ENCODE assay signal across 1 cellular context in genomic region chr17:79822583-79823124, GRCh38.
TF ChIP-seq lines count a peak whose summit lies in the region.

No MANE protein-coding gene starts in this region.

TF ChIP-seq in HepG2, 621 proteins besides CTCF, POLR2A, EP300 and RAD21 (continued from another document and continues in another):
- no peak for TF ChIP-seq SP140L (CRISPR knock-in tag; IDR thresholded peaks at IDR 0.05; ENCODE audit: borderline replicate concordance)
- TF ChIP-seq KLF9 (CRISPR knock-in tag; IDR thresholded peaks at IDR 0.05; ENCODE audit: low read depth) = no peak
- no peak for TF ChIP-seq ZNF260 (CRISPR knock-in tag; IDR thresholded peaks at IDR 0.05; ENCODE audit: borderline replicate concordance, low read depth)
- TF ChIP-seq, protein P1, sequence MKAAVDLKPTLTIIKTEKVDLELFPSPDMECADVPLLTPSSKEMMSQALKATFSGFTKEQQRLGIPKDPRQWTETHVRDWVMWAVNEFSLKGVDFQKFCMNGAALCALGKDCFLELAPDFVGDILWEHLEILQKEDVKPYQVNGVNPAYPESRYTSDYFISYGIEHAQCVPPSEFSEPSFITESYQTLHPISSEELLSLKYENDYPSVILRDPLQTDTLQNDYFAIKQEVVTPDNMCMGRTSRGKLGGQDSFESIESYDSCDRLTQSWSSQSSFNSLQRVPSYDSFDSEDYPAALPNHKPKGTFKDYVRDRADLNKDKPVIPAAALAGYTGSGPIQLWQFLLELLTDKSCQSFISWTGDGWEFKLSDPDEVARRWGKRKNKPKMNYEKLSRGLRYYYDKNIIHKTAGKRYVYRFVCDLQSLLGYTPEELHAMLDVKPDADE (CRISPR knock-in tag; IDR thresholded peaks at IDR 0.05) = no peak
- TF ChIP-seq AKAP8 (CRISPR knock-in tag; IDR thresholded peaks at IDR 0.05) = no peak
- TF ChIP-seq CHCHD3 (CRISPR knock-in tag; IDR thresholded peaks at IDR 0.05) = no peak
- TF ChIP-seq, protein P2, sequence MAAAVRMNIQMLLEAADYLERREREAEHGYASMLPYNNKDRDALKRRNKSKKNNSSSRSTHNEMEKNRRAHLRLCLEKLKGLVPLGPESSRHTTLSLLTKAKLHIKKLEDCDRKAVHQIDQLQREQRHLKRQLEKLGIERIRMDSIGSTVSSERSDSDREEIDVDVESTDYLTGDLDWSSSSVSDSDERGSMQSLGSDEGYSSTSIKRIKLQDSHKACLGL (CRISPR knock-in tag; IDR thresholded peaks at IDR 0.05) = no peak
- no peak for TF ChIP-seq ZNF577 (CRISPR knock-in tag; IDR thresholded peaks at IDR 0.05; ENCODE audit: borderline replicate concordance, low read depth)
- no peak for TF ChIP-seq NFATC3 (CRISPR knock-in tag; IDR thresholded peaks at IDR 0.05)
- TF ChIP-seq ZMYM4 (CRISPR knock-in tag; IDR thresholded peaks at IDR 0.05) = peak; percentile 76
- TF ChIP-seq RERE (CRISPR knock-in tag; IDR thresholded peaks at IDR 0.05; ENCODE audit: low read depth) = peak; percentile 85
- TF ChIP-seq ZNF720 (CRISPR knock-in tag; IDR thresholded peaks at IDR 0.05) = no peak
- TF ChIP-seq ZNF274 (CRISPR knock-in tag; IDR thresholded peaks at IDR 0.05) = no peak
- no peak for TF ChIP-seq REL (CRISPR knock-in tag; conservative IDR thresholded peaks at IDR 0.05)
- TF ChIP-seq RFXAP (CRISPR knock-in tag; IDR thresholded peaks at IDR 0.05; ENCODE audit: borderline replicate concordance) = peak; percentile 80
- peak; percentile 98 for TF ChIP-seq GATAD2A (CRISPR knock-in tag; IDR thresholded peaks at IDR 0.05)
- peak; percentile 99 for TF ChIP-seq ZNF460 (CRISPR knock-in tag; IDR thresholded peaks at IDR 0.05; ENCODE audit: borderline replicate concordance)
- TF ChIP-seq ZIK1 (CRISPR knock-in tag; IDR thresholded peaks at IDR 0.05; ENCODE audit: borderline replicate concordance, low read depth) = 0 out of 2 replicates have a peak, but pooled peaks have one; percentile 32
- peak; percentile 80 for TF ChIP-seq ZNF230 (CRISPR knock-in tag; IDR thresholded peaks at IDR 0.05)
- no peak for TF ChIP-seq ZNF674 (CRISPR knock-in tag; IDR thresholded peaks at IDR 0.05; ENCODE audit: low read depth)
- TF ChIP-seq KDM2A (CRISPR knock-in tag; IDR thresholded peaks at IDR 0.05; ENCODE audit: borderline replicate concordance, low read depth) = peak; percentile 27; the same call in 1 of the 2 replicates
- TF ChIP-seq SIN3A (IDR thresholded peaks at IDR 0.05; ENCODE audit: borderline replicate concordance, low read depth, low read length) = no peak
- no peak for TF ChIP-seq PRPF4 (IDR thresholded peaks at IDR 0.05; ENCODE audit: low read depth, low read length, poor library complexity, severe bottlenecking)
- TF ChIP-seq ZNF232 (CRISPR knock-in tag; IDR thresholded peaks at IDR 0.05; ENCODE audit: borderline replicate concordance) = peak; percentile 88; the same call in 1 of the 2 replicates
- peak; percentile 78 for TF ChIP-seq HOXA5 (CRISPR knock-in tag; IDR thresholded peaks at IDR 0.05)
- TF ChIP-seq ZNF724P (CRISPR knock-in tag; IDR thresholded peaks at IDR 0.05; ENCODE audit: borderline replicate concordance) = no peak
- TF ChIP-seq NFE2 (CRISPR knock-in tag; IDR thresholded peaks at IDR 0.05) = no peak
- TF ChIP-seq ZFAT (CRISPR knock-in tag; conservative IDR thresholded peaks at IDR 0.05) = 0 out of 2 replicates have a peak, but pooled peaks have one; percentile 41
- TF ChIP-seq, protein P3, sequence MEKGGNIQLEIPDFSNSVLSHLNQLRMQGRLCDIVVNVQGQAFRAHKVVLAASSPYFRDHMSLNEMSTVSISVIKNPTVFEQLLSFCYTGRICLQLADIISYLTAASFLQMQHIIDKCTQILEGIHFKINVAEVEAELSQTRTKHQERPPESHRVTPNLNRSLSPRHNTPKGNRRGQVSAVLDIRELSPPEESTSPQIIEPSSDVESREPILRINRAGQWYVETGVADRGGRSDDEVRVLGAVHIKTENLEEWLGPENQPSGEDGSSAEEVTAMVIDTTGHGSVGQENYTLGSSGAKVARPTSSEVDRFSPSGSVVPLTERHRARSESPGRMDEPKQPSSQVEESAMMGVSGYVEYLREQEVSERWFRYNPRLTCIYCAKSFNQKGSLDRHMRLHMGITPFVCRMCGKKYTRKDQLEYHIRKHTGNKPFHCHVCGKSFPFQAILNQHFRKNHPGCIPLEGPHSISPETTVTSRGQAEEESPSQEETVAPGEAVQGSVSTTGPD (CRISPR knock-in tag; IDR thresholded peaks at IDR 0.05) = no peak
- peak; percentile 13; the same call in 1 of the 2 replicates for TF ChIP-seq SMARCC2 (IDR thresholded peaks at IDR 0.05)
- TF ChIP-seq, protein P4, sequence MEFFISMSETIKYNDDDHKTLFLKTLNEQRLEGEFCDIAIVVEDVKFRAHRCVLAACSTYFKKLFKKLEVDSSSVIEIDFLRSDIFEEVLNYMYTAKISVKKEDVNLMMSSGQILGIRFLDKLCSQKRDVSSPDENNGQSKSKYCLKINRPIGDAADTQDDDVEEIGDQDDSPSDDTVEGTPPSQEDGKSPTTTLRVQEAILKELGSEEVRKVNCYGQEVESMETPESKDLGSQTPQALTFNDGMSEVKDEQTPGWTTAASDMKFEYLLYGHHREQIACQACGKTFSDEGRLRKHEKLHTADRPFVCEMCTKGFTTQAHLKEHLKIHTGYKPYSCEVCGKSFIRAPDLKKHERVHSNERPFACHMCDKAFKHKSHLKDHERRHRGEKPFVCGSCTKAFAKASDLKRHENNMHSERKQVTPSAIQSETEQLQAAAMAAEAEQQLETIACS (CRISPR knock-in tag; IDR thresholded peaks at IDR 0.05) = no peak
- TF ChIP-seq ZSCAN31 (CRISPR knock-in tag; IDR thresholded peaks at IDR 0.05; ENCODE audit: low read depth) = peak; percentile 63; the same call in 1 of the 2 replicates
- TF ChIP-seq, protein P5, sequence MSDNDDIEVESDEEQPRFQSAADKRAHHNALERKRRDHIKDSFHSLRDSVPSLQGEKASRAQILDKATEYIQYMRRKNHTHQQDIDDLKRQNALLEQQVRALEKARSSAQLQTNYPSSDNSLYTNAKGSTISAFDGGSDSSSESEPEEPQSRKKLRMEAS (IDR thresholded peaks at IDR 0.05) = peak; percentile 68
- TF ChIP-seq LBX2 (CRISPR knock-in tag; IDR thresholded peaks at IDR 0.05; ENCODE audit: borderline replicate concordance) = no peak
- TF ChIP-seq, protein P6, sequence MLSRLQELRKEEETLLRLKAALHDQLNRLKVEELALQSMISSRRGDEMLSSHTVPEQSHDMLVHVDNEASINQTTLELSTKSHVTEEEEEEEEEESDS (CRISPR knock-in tag; IDR thresholded peaks at IDR 0.05; ENCODE audit: borderline replicate concordance) = 0 out of 2 replicates have a peak, but pooled peaks have one; percentile 53
- peak; percentile 92; the same call in 1 of the 2 replicates for TF ChIP-seq TEF (CRISPR knock-in tag; IDR thresholded peaks at IDR 0.05)
- no peak for TF ChIP-seq ZNF768 (CRISPR knock-in tag; IDR thresholded peaks at IDR 0.05)
- peak; percentile 78 for TF ChIP-seq TFE3 (CRISPR knock-in tag; IDR thresholded peaks at IDR 0.05)
- no peak for TF ChIP-seq RBAK (CRISPR knock-in tag; IDR thresholded peaks at IDR 0.05)
